In the genomic region with DNA sequence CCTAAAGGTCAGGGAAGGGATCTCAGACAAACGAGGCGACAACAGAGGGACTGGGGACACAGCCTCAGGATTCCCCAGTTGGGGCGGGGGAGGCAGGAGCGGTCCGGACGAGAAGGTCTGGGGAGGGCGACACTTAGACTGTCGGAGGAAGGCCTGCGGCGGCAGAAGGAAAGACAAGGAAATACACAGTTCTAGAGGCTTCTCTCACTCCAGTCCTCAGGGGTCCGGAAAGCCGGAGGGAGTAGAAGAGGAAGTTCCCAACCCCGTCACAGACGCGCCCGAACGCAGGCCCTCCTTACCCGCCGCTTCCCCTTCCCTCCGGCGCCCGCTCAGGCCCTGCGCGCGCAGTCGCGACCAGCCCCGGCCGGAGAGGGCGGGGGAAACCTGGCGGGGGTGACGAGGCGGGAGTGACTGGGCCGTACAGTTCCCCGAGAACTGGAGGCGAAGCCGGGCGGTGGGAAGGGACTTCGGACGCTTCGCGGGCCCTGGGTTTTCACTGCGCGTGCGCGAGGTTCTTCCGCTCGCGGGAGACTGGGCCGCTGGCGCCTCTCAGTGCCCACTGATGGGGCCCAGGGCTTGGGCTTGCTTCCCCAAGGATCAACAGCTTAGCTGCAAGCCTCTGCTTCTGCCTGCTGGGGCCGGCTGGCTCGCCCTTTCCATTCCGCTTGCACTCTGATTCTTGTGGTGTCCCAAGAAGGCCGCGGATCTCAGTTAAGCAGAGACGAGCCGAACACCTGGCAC, we compare ENCODE assay signal across 1 cellular context.
TF ChIP-seq lines count a peak whose summit lies in the region.

IPP (minus strand) TSS at position 356 of the 741 bp plus-strand sequence. CDS start 4,242 bp downstream, outside the sequence.

TF ChIP-seq in SK-N-SH, 30 proteins besides CTCF, POLR2A, EP300 and RAD21 (continued from another document):
- TF ChIP-seq GATA2 (CRISPR knock-in tag; IDR thresholded peaks at IDR 0.05) = no peak
- TF ChIP-seq ELF1 (IDR thresholded peaks at IDR 0.05) = no peak; the same call in 1 of the 2 replicates
- peak; percentile 76 for TF ChIP-seq MXI1 (IDR thresholded peaks at IDR 0.05; ENCODE audit: low read depth, low read length)
- 0 out of 2 replicates have a peak, but pooled peaks have one; percentile 26 for TF ChIP-seq USF1 (IDR thresholded peaks at IDR 0.05; ENCODE audit: borderline replicate concordance, low read depth)
- TF ChIP-seq GABPA (IDR thresholded peaks at IDR 0.05; ENCODE audit: low read depth) = peak; percentile 56; the same call in 1 of the 2 replicates
- peak; percentile 38; the same call in 1 of the 2 replicates for TF ChIP-seq SIN3A (IDR thresholded peaks at IDR 0.05; ENCODE audit: borderline replicate concordance, low read depth, low read length)
- TF ChIP-seq, protein P1, sequence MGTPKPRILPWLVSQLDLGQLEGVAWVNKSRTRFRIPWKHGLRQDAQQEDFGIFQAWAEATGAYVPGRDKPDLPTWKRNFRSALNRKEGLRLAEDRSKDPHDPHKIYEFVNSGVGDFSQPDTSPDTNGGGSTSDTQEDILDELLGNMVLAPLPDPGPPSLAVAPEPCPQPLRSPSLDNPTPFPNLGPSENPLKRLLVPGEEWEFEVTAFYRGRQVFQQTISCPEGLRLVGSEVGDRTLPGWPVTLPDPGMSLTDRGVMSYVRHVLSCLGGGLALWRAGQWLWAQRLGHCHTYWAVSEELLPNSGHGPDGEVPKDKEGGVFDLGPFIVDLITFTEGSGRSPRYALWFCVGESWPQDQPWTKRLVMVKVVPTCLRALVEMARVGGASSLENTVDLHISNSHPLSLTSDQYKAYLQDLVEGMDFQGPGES (IDR thresholded peaks at IDR 0.05; ENCODE audit: low read depth, low read length) = no peak
- TF ChIP-seq TAF1 (IDR thresholded peaks at IDR 0.05; ENCODE audit: borderline replicate concordance, low read depth, low read length) = peak; percentile 67; the same call in 1 of the 2 replicates
- peak; percentile 97 for TF ChIP-seq POLR2AphosphoS5 (IDR thresholded peaks at IDR 0.05; ENCODE audit: low read depth, low read length)
- no peak for TF ChIP-seq JUND (IDR thresholded peaks at IDR 0.05)
- TF ChIP-seq NFIC (IDR thresholded peaks at IDR 0.05; ENCODE audit: borderline replicate concordance) = no peak
- TF ChIP-seq CHD2 (IDR thresholded peaks at IDR 0.05; ENCODE audit: low read length, partially characterized antibody) = peak; percentile 41
- TF ChIP-seq TCF12 (IDR thresholded peaks at IDR 0.05) = peak; percentile 12; the same call in 1 of the 2 replicates
- TF ChIP-seq, protein P2, sequence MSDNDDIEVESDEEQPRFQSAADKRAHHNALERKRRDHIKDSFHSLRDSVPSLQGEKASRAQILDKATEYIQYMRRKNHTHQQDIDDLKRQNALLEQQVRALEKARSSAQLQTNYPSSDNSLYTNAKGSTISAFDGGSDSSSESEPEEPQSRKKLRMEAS (IDR thresholded peaks at IDR 0.05; ENCODE audit: low read depth) = peak; percentile 87
- TF ChIP-seq NRF1 (IDR thresholded peaks at IDR 0.05; ENCODE audit: low read depth, low read length) = peak; percentile 93
- no peak for TF ChIP-seq RXRA (IDR thresholded peaks at IDR 0.05; ENCODE audit: borderline replicate concordance, low read depth)
- TF ChIP-seq FOXM1 (IDR thresholded peaks at IDR 0.05; ENCODE audit: low read depth) = no peak
- no peak; the same call in 1 of the 2 replicates for TF ChIP-seq RCOR1 (IDR thresholded peaks at IDR 0.05; ENCODE audit: low read length)
- TF ChIP-seq MEF2A (IDR thresholded peaks at IDR 0.05; ENCODE audit: borderline replicate concordance, low read depth) = no peak
- no peak for TF ChIP-seq TEAD4 (IDR thresholded peaks at IDR 0.05; ENCODE audit: borderline replicate concordance, insufficient read depth)
TF ChIP-seq in SK-N-SH: peak in this region for 14.
